8 cellular contexts compared by ENCODE assay signal in genomic region chr19:45768644-45769053, GRCh38. TPM values are rescaled to one million over a fixed set of nuclear protein-coding genes. Genes with fewer than 3 reads are reported as not detected.
DNase-seq lines count a peak whose midpoint lies in the region; ATAC-seq, FAIRE-seq and TF ChIP-seq lines count a peak whose summit lies in the region.

No MANE protein-coding gene starts in this region.

- DNase-seq in NCI-H2171 treated with DMSO at 0.1 percent for 48 hours (lab: John Stamatoyannopoulos, UW): peak; percentile 45
- DNase-seq in NCI-H2171 (lab: John Stamatoyannopoulos, UW): no peak
- peak in 1 of 2 experiments; percentile 41 for DNase-seq in PC-9
- DNase-seq in GM12878 (ENCODE audit: low read depth, low spot score): no peak
- no peak for DNase-seq in keratinocyte (ENCODE audit: low read depth, low spot score)
- peak in 1 of 2 donors; percentile 44 for DNase-seq in stimulated activated naive CD8-positive, alpha-beta T cell treated with anti-CD3 and anti-CD28 coated beads, Interleukin-15, amount 100 ng/mL, for 72 hours

- H3K9me2 ChIP-seq in PC-9 (ENCODE audit: insufficient read depth): no peaks in the 10 kb centered on the region

- RAD21 ChIA-PET in GM12878 (lab: Charles Lee; ENCODE audit: unreplicated experiment): interaction anchor here (1.0 to 3.6 kb wide), 18 partner anchors 23 to 364 kb away, joined by 3 to 63 read pairs (median 8); partner anchors contain the start of genes DMWD, FBXO46, FOXA3 and IRF2BP1

- TF ChIP-seq CTCF in PC-9 (conservative IDR thresholded peaks at IDR 0.05) (no peak), GM12878 (IDR thresholded peaks at IDR 0.05 in 2 of 3, conservative IDR thresholded peaks at IDR 0.05 in 1 of 3; ENCODE audit: control insufficient read depth in 2 of 3, extremely low read depth in 1 of 3, insufficient read depth in 1 of 3, low read depth in 3 of 3, low read length in 3 of 3) (no peak), keratinocyte (optimal IDR thresholded peaks at IDR 0.05 in 1 of 3, IDR thresholded peaks at IDR 0.05 in 1 of 3, conservative IDR thresholded peaks at IDR 0.05 in 1 of 3; ENCODE audit: extremely low read depth in 1 of 3, insufficient read depth in 2 of 3, low read length in 3 of 3) (no peak)

- H3K36me3 ChIP-seq in PC-9 (ENCODE audit: low read depth): 0 out of 2 replicates have a peak, but pooled peaks cover 3% of the 10 kb centered on the region
- H3K36me3 ChIP-seq in GM12878 (ENCODE audit: control insufficient read depth in 2 of 2, insufficient read depth in 2 of 2, low read length in 1 of 2): no peaks in the 10 kb centered on the region
- H3K36me3 ChIP-seq in keratinocyte (ENCODE audit: control insufficient read depth in 2 of 2, extremely low read depth in 1 of 2, insufficient read depth in 2 of 2, low read length in 2 of 2): peaks cover 0 to 4% of the 10 kb centered on the region in 2 experiments

- peak overlapping the region; percentile 94 for H2AFZ ChIP-seq in PC-9
- H2AFZ ChIP-seq in GM12878 (ENCODE audit: control insufficient read depth, low read depth, low read length): peak overlapping the region; percentile 86
- peak overlapping the region; percentile 80 for H2AFZ ChIP-seq in keratinocyte (ENCODE audit: control insufficient read depth, low read length)

- H3K9me1 ChIP-seq in keratinocyte (ENCODE audit: control insufficient read depth, extremely low read depth, insufficient read depth, low read length): no peaks in the 10 kb centered on the region

- intact Hi-C loops in PC-9 (cut with micrococcal nuclease; ENCODE audit: unreplicated experiment): loop anchor here (1.0 to 5.0 kb wide), 6 partner anchors 13 to 346 kb away; partner anchors contain the start of genes ERCC1, FBXO46 and QPCTL
- intact Hi-C loops in GM12878 (cut with micrococcal nuclease; ENCODE audit: unreplicated experiment): loop anchor here (2.0 to 5.0 kb wide), 3 partner anchors 24 to 76 kb away; partner anchors contain the start of genes DMWD, FBXO46, MEIOSIN and QPCTL

- H3K27me3 ChIP-seq in PC-9 (ENCODE audit: insufficient read depth, low read depth) (no peaks in the 10 kb centered on the region), GM12878 (replicated peaks in 1 of 2; ENCODE audit: control insufficient read depth in 2 of 2, insufficient read depth in 2 of 2, low read length in 1 of 2) (no peaks in the 10 kb centered on the region), keratinocyte (ENCODE audit: control insufficient read depth, extremely low read depth, insufficient read depth, low read length) (no peaks in the 10 kb centered on the region)

- SMC1A ChIA-PET in GM12878 (lab: Charles Lee; ENCODE audit: uncharacterized antibody, unreplicated experiment): interaction anchor here (1.1 to 3.2 kb wide), 8 partner anchors 10 to 114 kb away, joined by 3 to 17 read pairs (median 6); partner anchors contain the start of genes DMWD, FBXO46 and SYMPK

- H4K20me1 ChIP-seq in PC-9 (ENCODE audit: insufficient read depth) (no peaks in the 10 kb centered on the region), GM12878 (ENCODE audit: control insufficient read depth, insufficient read depth) (no peaks in the 10 kb centered on the region), keratinocyte (ENCODE audit: control insufficient read depth, extremely low read depth, insufficient read depth, low read length) (peaks cover 6% of the 10 kb centered on the region)

- BruUV-seq in PC-9 (replicated peaks; lab: Mats Ljungman, UMichigan): no TSS peak
- BruUV-seq in GM12878 (replicated peaks; lab: Mats Ljungman, UMichigan): no TSS peak

- no peaks in the 10 kb centered on the region for H3K9me3 Mint-ChIP-seq in stimulated activated naive CD8-positive, alpha-beta T cell treated with anti-CD3 and anti-CD28 coated beads, Interleukin-15, amount 100 ng/mL, for 72 hours

- peaks cover 33% of the 10 kb centered on the region for H3K4me1 Mint-ChIP-seq in stimulated activated naive CD8-positive, alpha-beta T cell treated with anti-CD3 and anti-CD28 coated beads, Interleukin-15, amount 100 ng/mL, for 72 hours

- no peak for TF ChIP-seq EP300 in GM12878 (IDR thresholded peaks at IDR 0.05; ENCODE audit: borderline replicate concordance in 1 of 2, control insufficient read depth in 1 of 2, low read depth in 2 of 2, low read length in 2 of 2)

- H3K79me2 ChIP-seq in PC-9 (ENCODE audit: low read depth) (no peaks in the 10 kb centered on the region), GM12878 (ENCODE audit: control insufficient read depth, insufficient read depth, low read length) (no peaks in the 10 kb centered on the region; the same call in 1 of the 2 replicates), keratinocyte (ENCODE audit: control insufficient read depth, insufficient read depth, low read length) (no peaks in the 10 kb centered on the region)

- peaks cover 58% of the 10 kb centered on the region; the same call in 1 of the 2 replicates for H3F3A ChIP-seq in PC-9 (ENCODE audit: insufficient read depth, low read depth)

- peak; percentile 52 for FAIRE-seq in GM12878 (lab: Jason Lieb, UNC)
- no peak for FAIRE-seq in keratinocyte (lab: Jason Lieb, UNC)

- H3K9ac ChIP-seq in GM12878 (ENCODE audit: control insufficient read depth, insufficient read depth, low read length) (peak overlapping the region; percentile 75), keratinocyte (ENCODE audit: control insufficient read depth, extremely low read depth, insufficient read depth, low read length) (peak overlapping the region; percentile 84)

- H3K9me3 ChIP-seq in PC-9 (ENCODE audit: insufficient read depth, low read depth): no peaks in the 10 kb centered on the region
- H3K9me3 ChIP-seq in GM12878 (replicated peaks; ENCODE audit: control insufficient read depth, insufficient read depth, low read length): no peaks in the 10 kb centered on the region
- no peaks in the 10 kb centered on the region for H3K9me3 ChIP-seq in keratinocyte (ENCODE audit: control insufficient read depth, low read depth, low read length)

- H3K27ac ChIP-seq in PC-9 (peak overlapping the region; percentile 79), GM12878 (ENCODE audit: control insufficient read depth, insufficient read depth) (peak overlapping the region; percentile 80), keratinocyte (ENCODE audit: control insufficient read depth, insufficient read depth, low read length) (peak overlapping the region; percentile 83)

- H3K4me2 ChIP-seq in PC-9: peak overlapping the region; percentile 100
- peak overlapping the region; percentile 77 for H3K4me2 ChIP-seq in GM12878 (ENCODE audit: control insufficient read depth, insufficient read depth)
- peak overlapping the region; percentile 98 for H3K4me2 ChIP-seq in keratinocyte (ENCODE audit: control insufficient read depth, extremely low read depth, insufficient read depth, low read depth, low read length)

- H3K4me3 ChIP-seq in PC-9 (peak overlapping the region; percentile 97), GM12878 (peak overlapping the region; percentile 98), keratinocyte (ENCODE audit: control insufficient read depth in 2 of 3, extremely low read depth in 1 of 3, insufficient read depth in 2 of 3, low read depth in 1 of 3, low read length in 3 of 3) (peak overlapping the region; percentile 49 to 93 (median 86))

- TF ChIP-seq RAD21 in GM12878 (IDR thresholded peaks at IDR 0.05; ENCODE audit: insufficient read depth, low read depth, low read length): no peak

- peaks cover 73% of the 10 kb centered on the region for H3K27me3 Mint-ChIP-seq in stimulated activated naive CD8-positive, alpha-beta T cell treated with anti-CD3 and anti-CD28 coated beads, Interleukin-15, amount 100 ng/mL, for 72 hours

- no peak for TF ChIP-seq POLR2A in GM12878 (IDR thresholded peaks at IDR 0.05; ENCODE audit: low read depth, low read length)

- ATAC-seq in GM12878: peak; percentile 6
- no peak for ATAC-seq in stimulated activated naive CD8-positive, alpha-beta T cell treated with anti-CD3 and anti-CD28 coated beads, Interleukin-15, amount 100 ng/mL, for 72 hours
- no peak for ATAC-seq in GM21367 (IDR thresholded peaks at IDR 0.05; ENCODE audit: unreplicated experiment)
- no peak for ATAC-seq in GM18520 (IDR thresholded peaks at IDR 0.05; ENCODE audit: unreplicated experiment)

- POLR2A ChIA-PET in PC-9 (lab: Charles Lee; ENCODE audit: unreplicated experiment) (interaction anchor here (0.6 to 1.1 kb wide), 4 partner anchors 14 to 127 kb away, joined by 3 to 58 read pairs (median 5); partner anchors contain the start of genes DMPK and FBXO46), GM12878 (lab: Charles Lee) (interaction anchor here (0.6 to 3.3 kb wide), 22 partner anchors 10 to 708 kb away, joined by 3 to 28 read pairs (median 5); partner anchors contain the start of genes CCDC61, DMWD, FBXO46 and IRF2BP1)

- CTCF ChIA-PET in PC-9 (lab: Charles Lee) (interaction anchor here (0.6 to 1.2 kb wide), 2 partner anchors 10 to 76 kb away, joined by 4 to 10 read pairs; partner anchors contain the start of gene QPCTL), GM12878 (lab: Yijun Ruan, JAX) (interaction anchor here (0.5 to 4.5 kb wide), 24 partner anchors 8 to 283 kb away, joined by 3 to 110 read pairs (median 6); partner anchors contain the start of genes DMWD, FBXO46, MEIOSIN and QPCTL)

- in situ Hi-C loops in GM12878 (cut with MboI): no loop called here

- peak overlapping the region; percentile 94 to 95 for H3K4me3 Mint-ChIP-seq in stimulated activated naive CD8-positive, alpha-beta T cell treated with anti-CD3 and anti-CD28 coated beads, Interleukin-15, amount 100 ng/mL, for 72 hours

- H3K4me1 ChIP-seq in PC-9 (replicated peaks; ENCODE audit: insufficient read depth) (peaks cover 17% of the 10 kb centered on the region), GM12878 (ENCODE audit: control insufficient read depth, insufficient read depth, low read length) (peaks cover 4% of the 10 kb centered on the region), keratinocyte (ENCODE audit: control insufficient read depth, extremely low read depth, insufficient read depth, low read length) (peaks cover 15% of the 10 kb centered on the region)

- 5% methylated on average over 18 of the region's 41 CpGs for WGBS in GM12878 (ENCODE audit: insufficient coverage, insufficient replicate concordance, low lambda C conversion rate, missing lambda C conversion rate)

- dilution Hi-C loops in keratinocyte (cut with MboI; ENCODE audit: extremely low pct_ligation_motif_present, low sequenced_read_pairs): no loop called here

- H3K27ac Mint-ChIP-seq in stimulated activated naive CD8-positive, alpha-beta T cell treated with anti-CD3 and anti-CD28 coated beads, Interleukin-15, amount 100 ng/mL, for 72 hours: peak overlapping the region; percentile 59 to 86

RNA-seq across cellular contexts. Expression of gene SIX5, which starts 0.4 kb away (rescaled TPM):
- total RNA-seq in PC-9 (2021) (27.6 and 31.1 TPM in 2 replicates), GM12878 (2014; rRNA removed) (3.9 and 5.8 TPM in 2 replicates), GM12878 (2014; rRNA removed; fragmentation: Illumina TruSeq; extraction: Trizol) (2.7 TPM in 2 replicates), GM12878 (2021) (10.1 and 10.5 TPM in 2 replicates)
- 5.6 and 6.7 TPM in 2 replicates for total RNA-seq in GM12878 (2013; cell fraction: nucleolus; rRNA removed)
- polyA plus RNA-seq in GM12878 (2011; ENCODE audit: low read depth): 0.39 TPM
- polyA plus RNA-seq in GM12878 (2011; rRNA removed) (0.66 and 2.3 TPM in 2 replicates), GM12878 (2014; fragmentation: Illumina TruSeq; extraction: Trizol) (1.2 and 3.3 TPM in 2 replicates), GM12878 (2014; fragmentation: Nextera tagmentation; extraction: Ambion mirVana) (not detected), GM12878 (2014; rRNA removed) (8.1 and 9.8 TPM in 2 replicates), GM12878 (2016; fragmentation: Nextera tagmentation; extraction: Ambion mirVana) (1 to 10 TPM; 1.9 to 2.3 TPM), keratinocyte (1.3 to 2.2 TPM (median 2.0 TPM) in 3 replicates)
- polyA plus RNA-seq in GM12878 (2011; cell fraction: cytosol; rRNA removed): 3.5 and 5.5 TPM in 2 replicates
- polyA plus RNA-seq in GM12878 (2011; cell fraction: nucleus; rRNA removed): 25.1 and 25.5 TPM in 2 replicates
- polyA plus RNA-seq in GM12878 (2012): 4.4 and 4.8 TPM in 2 replicates
- 1.0 and 2.6 TPM in 2 replicates for polyA minus RNA-seq in GM12878 (2011; rRNA and poly(A)+ RNA removed)
- 1.5 and 2.9 TPM in 2 replicates for polyA minus RNA-seq in GM12878 (2011; cell fraction: cytosol; rRNA and poly(A)+ RNA removed)
- 4.0 and 7.3 TPM in 2 replicates for polyA minus RNA-seq in GM12878 (2011; cell fraction: nucleus; rRNA and poly(A)+ RNA removed)
- 0.45 TPM for polyA plus RNA-seq in keratinocyte (2011; ENCODE audit: low read depth)
- polyA plus RNA-seq in keratinocyte (2011; cell fraction: cytosol; rRNA removed): 1.5 and 3.0 TPM in 2 replicates
- polyA plus RNA-seq in keratinocyte (2011; cell fraction: nucleus; rRNA removed): 4.5 and 5.8 TPM in 2 replicates
- polyA plus RNA-seq in keratinocyte (2012; ENCODE audit: low replicate concordance): 1.8 and 2.2 TPM in 2 replicates
- 1.1 to 5.1 TPM (median 2.8 TPM) in 3 replicates for polyA minus RNA-seq in keratinocyte
- polyA minus RNA-seq in keratinocyte (2011; cell fraction: cytosol; rRNA and poly(A)+ RNA removed): 6.1 TPM
- polyA minus RNA-seq in keratinocyte (2011; cell fraction: nucleus; rRNA and poly(A)+ RNA removed): 1.9 and 3.8 TPM in 2 replicates

RNA-seq across cellular contexts. Expression of gene DMPK, which starts 13.6 kb away (rescaled TPM):
- 110 and 132 TPM in 2 replicates for total RNA-seq in PC-9 (2021)
- 24.3 and 27.6 TPM in 2 replicates for total RNA-seq in GM12878 (2013; cell fraction: nucleolus; rRNA removed)
- total RNA-seq in GM12878 (2014; rRNA removed): 5.7 and 6.6 TPM in 2 replicates
- total RNA-seq in GM12878 (2014; rRNA removed; fragmentation: Illumina TruSeq; extraction: Trizol): 4.9 and 5.1 TPM in 2 replicates
- 26.7 and 33.6 TPM in 2 replicates for total RNA-seq in GM12878 (2021)
- 18.1 TPM for polyA plus RNA-seq in GM12878 (2011; ENCODE audit: low read depth)
- 3.9 and 5.4 TPM in 2 replicates for polyA plus RNA-seq in GM12878 (2011; rRNA removed)
- 5.1 and 8.4 TPM in 2 replicates for polyA plus RNA-seq in GM12878 (2011; cell fraction: cytosol; rRNA removed)
- polyA plus RNA-seq in GM12878 (2011; cell fraction: nucleus; rRNA removed): 102 and 132 TPM in 2 replicates
- 21.5 and 29.6 TPM in 2 replicates for polyA plus RNA-seq in GM12878 (2012)
- polyA plus RNA-seq in GM12878 (2014; fragmentation: Illumina TruSeq; extraction: Trizol): 4.0 and 7.6 TPM in 2 replicates
- polyA plus RNA-seq in GM12878 (2014; fragmentation: Nextera tagmentation; extraction: Ambion mirVana): under 1 TPM; 0.60 to 0.84 TPM
- 27.8 and 35.4 TPM in 2 replicates for polyA plus RNA-seq in GM12878 (2014; rRNA removed)
- polyA plus RNA-seq in GM12878 (2016; fragmentation: Nextera tagmentation; extraction: Ambion mirVana): 1 to 10 TPM; 3.2 to 3.5 TPM
- 4.6 and 15.0 TPM in 2 replicates for polyA minus RNA-seq in GM12878 (2011; rRNA and poly(A)+ RNA removed)
- 3.2 and 4.1 TPM in 2 replicates for polyA minus RNA-seq in GM12878 (2011; cell fraction: cytosol; rRNA and poly(A)+ RNA removed)
- polyA minus RNA-seq in GM12878 (2011; cell fraction: nucleus; rRNA and poly(A)+ RNA removed): 8.1 and 21.7 TPM in 2 replicates
- 7.0 to 12.8 TPM (median 8.1 TPM) in 3 replicates for polyA plus RNA-seq in keratinocyte
- 15.4 TPM for polyA plus RNA-seq in keratinocyte (2011; ENCODE audit: low read depth)
- 2.8 and 7.2 TPM in 2 replicates for polyA plus RNA-seq in keratinocyte (2011; cell fraction: cytosol; rRNA removed)
- 76.2 and 104 TPM in 2 replicates for polyA plus RNA-seq in keratinocyte (2011; cell fraction: nucleus; rRNA removed)
- 13.2 and 17.9 TPM in 2 replicates for polyA plus RNA-seq in keratinocyte (2012; ENCODE audit: low replicate concordance)
- polyA minus RNA-seq in keratinocyte: 7.1 to 11.4 TPM (median 9.1 TPM) in 3 replicates
- polyA minus RNA-seq in keratinocyte (2011; cell fraction: cytosol; rRNA and poly(A)+ RNA removed): 3.3 TPM
- 12.0 and 16.4 TPM in 2 replicates for polyA minus RNA-seq in keratinocyte (2011; cell fraction: nucleus; rRNA and poly(A)+ RNA removed)

RNA-seq across cellular contexts. Expression of gene DMWD, which starts 24.0 kb away (rescaled TPM):
- total RNA-seq in PC-9 (2021): 66.7 and 71.1 TPM in 2 replicates
- total RNA-seq in GM12878 (2013; cell fraction: nucleolus; rRNA removed): 87.3 and 99.9 TPM in 2 replicates
- 28.7 and 31.2 TPM in 2 replicates for total RNA-seq in GM12878 (2014; rRNA removed)
- 15.7 and 17.8 TPM in 2 replicates for total RNA-seq in GM12878 (2014; rRNA removed; fragmentation: Illumina TruSeq; extraction: Trizol)
- total RNA-seq in GM12878 (2021): 51.3 and 56.0 TPM in 2 replicates
- 7.9 TPM for polyA plus RNA-seq in GM12878 (2011; ENCODE audit: low read depth)
- polyA plus RNA-seq in GM12878 (2011; rRNA removed): 8.2 and 13.2 TPM in 2 replicates
- polyA plus RNA-seq in GM12878 (2011; cell fraction: cytosol; rRNA removed): 16.4 and 22.2 TPM in 2 replicates
- polyA plus RNA-seq in GM12878 (2011; cell fraction: nucleus; rRNA removed): 55.0 and 67.0 TPM in 2 replicates
- 17.8 and 24.1 TPM in 2 replicates for polyA plus RNA-seq in GM12878 (2012)
- 5.3 and 10.1 TPM in 2 replicates for polyA plus RNA-seq in GM12878 (2014; fragmentation: Illumina TruSeq; extraction: Trizol)
- 1 to 10 TPM; 3.5 to 3.8 TPM for polyA plus RNA-seq in GM12878 (2014; fragmentation: Nextera tagmentation; extraction: Ambion mirVana)
- polyA plus RNA-seq in GM12878 (2014; rRNA removed): 31.7 and 38.9 TPM in 2 replicates
- polyA plus RNA-seq in GM12878 (2016; fragmentation: Nextera tagmentation; extraction: Ambion mirVana): 1 to 10 TPM; 5.2 to 7.6 TPM
- 21.9 and 39.8 TPM in 2 replicates for polyA minus RNA-seq in GM12878 (2011; rRNA and poly(A)+ RNA removed)
- 10.2 and 18.1 TPM in 2 replicates for polyA minus RNA-seq in GM12878 (2011; cell fraction: cytosol; rRNA and poly(A)+ RNA removed)
- 32.9 and 77.0 TPM in 2 replicates for polyA minus RNA-seq in GM12878 (2011; cell fraction: nucleus; rRNA and poly(A)+ RNA removed)
- polyA plus RNA-seq in keratinocyte: 10.1 to 16.5 TPM (median 12.5 TPM) in 3 replicates
- 1.7 TPM for polyA plus RNA-seq in keratinocyte (2011; ENCODE audit: low read depth)
- polyA plus RNA-seq in keratinocyte (2011; cell fraction: cytosol; rRNA removed): 8.1 and 11.8 TPM in 2 replicates
- 35.8 and 51.3 TPM in 2 replicates for polyA plus RNA-seq in keratinocyte (2011; cell fraction: nucleus; rRNA removed)
- polyA plus RNA-seq in keratinocyte (2012; ENCODE audit: low replicate concordance): 12.3 and 20.4 TPM in 2 replicates
- polyA minus RNA-seq in keratinocyte: 16.9 to 29.0 TPM (median 27.1 TPM) in 3 replicates
- 24.7 TPM for polyA minus RNA-seq in keratinocyte (2011; cell fraction: cytosol; rRNA and poly(A)+ RNA removed)
- 28.9 and 30.2 TPM in 2 replicates for polyA minus RNA-seq in keratinocyte (2011; cell fraction: nucleus; rRNA and poly(A)+ RNA removed)

RNA-seq across cellular contexts. Expression of gene MEIOSIN, which starts 35.4 kb away (rescaled TPM):
- total RNA-seq in PC-9 (2021) (not detected in 2 replicates), GM12878 (2014; rRNA removed) (0.11 and 0.17 TPM in 2 replicates), GM12878 (2014; rRNA removed; fragmentation: Illumina TruSeq; extraction: Trizol) (not detected in 2 replicates), GM12878 (2021) (not detected in 2 replicates)
- not detected in 2 replicates for total RNA-seq in GM12878 (2013; cell fraction: nucleolus; rRNA removed)
- not detected for polyA plus RNA-seq in GM12878 (2011; ENCODE audit: low read depth)
- polyA plus RNA-seq in GM12878 (2011; rRNA removed) (0.04 and 0.11 TPM in 2 replicates), GM12878 (2014; fragmentation: Illumina TruSeq; extraction: Trizol) (0.06 TPM in 1 of 2 replicates, not detected in the other), GM12878 (2014; fragmentation: Nextera tagmentation; extraction: Ambion mirVana) (not detected), GM12878 (2014; rRNA removed) (0.04 and 0.05 TPM in 2 replicates), GM12878 (2016; fragmentation: Nextera tagmentation; extraction: Ambion mirVana) (under 1 TPM; 0.19 to 0.66 TPM), keratinocyte (not detected in 3 replicates)
- polyA plus RNA-seq in GM12878 (2011; cell fraction: cytosol; rRNA removed): 0.15 and 0.17 TPM in 2 replicates
- 0.15 and 0.16 TPM in 2 replicates for polyA plus RNA-seq in GM12878 (2011; cell fraction: nucleus; rRNA removed)
- 0.07 and 0.08 TPM in 2 replicates for polyA plus RNA-seq in GM12878 (2012)
- polyA minus RNA-seq in GM12878 (2011; rRNA and poly(A)+ RNA removed): 0.10 and 0.15 TPM in 2 replicates
- polyA minus RNA-seq in GM12878 (2011; cell fraction: cytosol; rRNA and poly(A)+ RNA removed): not detected in 2 replicates
- not detected in 2 replicates for polyA minus RNA-seq in GM12878 (2011; cell fraction: nucleus; rRNA and poly(A)+ RNA removed)
- not detected for polyA plus RNA-seq in keratinocyte (2011; ENCODE audit: low read depth)
- not detected in 2 replicates for polyA plus RNA-seq in keratinocyte (2011; cell fraction: cytosol; rRNA removed)
- not detected in 2 replicates for polyA plus RNA-seq in keratinocyte (2011; cell fraction: nucleus; rRNA removed)
- polyA plus RNA-seq in keratinocyte (2012; ENCODE audit: low replicate concordance): not detected in 2 replicates
- not detected in 3 replicates for polyA minus RNA-seq in keratinocyte
- polyA minus RNA-seq in keratinocyte (2011; cell fraction: cytosol; rRNA and poly(A)+ RNA removed): not detected
- not detected in 2 replicates for polyA minus RNA-seq in keratinocyte (2011; cell fraction: nucleus; rRNA and poly(A)+ RNA removed)

RNA-seq across cellular contexts. Expression of gene FBXO46, which starts 38.0 kb away (rescaled TPM):
- total RNA-seq in PC-9 (2021) (33.3 and 45.5 TPM in 2 replicates), GM12878 (2014; rRNA removed) (23.6 and 26.4 TPM in 2 replicates), GM12878 (2014; rRNA removed; fragmentation: Illumina TruSeq; extraction: Trizol) (8.3 and 11.0 TPM in 2 replicates), GM12878 (2021) (50.4 and 61.5 TPM in 2 replicates)
- 42.3 and 45.5 TPM in 2 replicates for total RNA-seq in GM12878 (2013; cell fraction: nucleolus; rRNA removed)
- polyA plus RNA-seq in GM12878 (2011; ENCODE audit: low read depth): 8.0 TPM
- polyA plus RNA-seq in GM12878 (2011; rRNA removed) (4.3 and 5.9 TPM in 2 replicates), GM12878 (2014; fragmentation: Illumina TruSeq; extraction: Trizol) (11.3 and 17.2 TPM in 2 replicates), GM12878 (2014; fragmentation: Nextera tagmentation; extraction: Ambion mirVana) (1 to 10 TPM; 2.5 to 7.1 TPM), GM12878 (2014; rRNA removed) (25.3 and 31.3 TPM in 2 replicates), GM12878 (2016; fragmentation: Nextera tagmentation; extraction: Ambion mirVana) (10 to 100 TPM; 16.1 to 28.8 TPM), keratinocyte (2.1 to 2.4 TPM (median 2.4 TPM) in 3 replicates)
- 10.1 and 12.8 TPM in 2 replicates for polyA plus RNA-seq in GM12878 (2011; cell fraction: cytosol; rRNA removed)
- polyA plus RNA-seq in GM12878 (2011; cell fraction: nucleus; rRNA removed): 23.3 and 70.0 TPM in 2 replicates
- 20.2 and 20.5 TPM in 2 replicates for polyA plus RNA-seq in GM12878 (2012)
- 6.6 and 15.0 TPM in 2 replicates for polyA minus RNA-seq in GM12878 (2011; rRNA and poly(A)+ RNA removed)
- polyA minus RNA-seq in GM12878 (2011; cell fraction: cytosol; rRNA and poly(A)+ RNA removed): 9.8 and 11.3 TPM in 2 replicates
- polyA minus RNA-seq in GM12878 (2011; cell fraction: nucleus; rRNA and poly(A)+ RNA removed): 5.2 and 19.3 TPM in 2 replicates
- 1.6 TPM for polyA plus RNA-seq in keratinocyte (2011; ENCODE audit: low read depth)
- 1.5 and 3.0 TPM in 2 replicates for polyA plus RNA-seq in keratinocyte (2011; cell fraction: cytosol; rRNA removed)
- 8.6 and 11.8 TPM in 2 replicates for polyA plus RNA-seq in keratinocyte (2011; cell fraction: nucleus; rRNA removed)
- polyA plus RNA-seq in keratinocyte (2012; ENCODE audit: low replicate concordance): 5.0 and 6.4 TPM in 2 replicates
- 1.8 to 2.8 TPM (median 2.7 TPM) in 3 replicates for polyA minus RNA-seq in keratinocyte
- 6.9 TPM for polyA minus RNA-seq in keratinocyte (2011; cell fraction: cytosol; rRNA and poly(A)+ RNA removed)
- 7.2 and 8.1 TPM in 2 replicates for polyA minus RNA-seq in keratinocyte (2011; cell fraction: nucleus; rRNA and poly(A)+ RNA removed)
